ENCODE assay signal across 8 cellular contexts in genomic region chr19:44111910-44112463, GRCh38. TPM values are rescaled to one million over a fixed set of nuclear protein-coding genes. Genes with fewer than 3 reads are reported as not detected.
DNase-seq lines count a peak whose midpoint lies in the region; ATAC-seq and TF ChIP-seq lines count a peak whose summit lies in the region.

No MANE protein-coding gene starts in this region.

- H3K36me3 ChIP-seq in Caco-2 (ENCODE audit: control insufficient read depth, insufficient read depth, low read length), result peaks cover 3% of the 10 kb centered on the region; the same call in 1 of the 2 replicates
- H3K36me3 ChIP-seq in iPS DF 6.9 (ENCODE audit: control insufficient read depth, insufficient read depth, low read length), result peaks cover 8% of the 10 kb centered on the region; the same call in 1 of the 2 replicates

- no TSS peak for BruUV-seq in Caco-2 (replicated peaks; lab: Mats Ljungman, UMichigan)

- no peak overlapping the region for H3K27ac Mint-ChIP-seq in Caco-2 (ENCODE audit: unreplicated experiment)
- H3K27ac Mint-ChIP-seq in activated naive CD8-positive, alpha-beta T cell treated with anti-CD3 and anti-CD28 coated beads for 36 hours, result peak overlapping the region; percentile 50
- H3K27ac Mint-ChIP-seq in stimulated activated effector memory CD8-positive, alpha-beta T cell treated with anti-CD3 and anti-CD28 coated beads, Interleukin-12 subunit alpha, Interleukin-12 subunit beta, amount 100 ng/mL, for 72 hours, result no peak overlapping the region

- intact Hi-C loops in Caco-2 (cut with micrococcal nuclease; ENCODE audit: unreplicated experiment), result loop anchor here (10.0 kb wide), 1 partner anchor 287 kb away; the partner anchor contains the start of gene ZNF283

- CTCF ChIA-PET in Caco-2 (lab: Charles Lee), result no interaction called here

- peaks cover 14% of the 10 kb centered on the region for H3K9me3 Mint-ChIP-seq in Caco-2 (ENCODE audit: unreplicated experiment)
- H3K9me3 Mint-ChIP-seq in activated naive CD8-positive, alpha-beta T cell treated with anti-CD3 and anti-CD28 coated beads for 36 hours, result peaks cover 36% of the 10 kb centered on the region
- H3K9me3 Mint-ChIP-seq in stimulated activated effector memory CD8-positive, alpha-beta T cell treated with anti-CD3 and anti-CD28 coated beads, Interleukin-12 subunit alpha, Interleukin-12 subunit beta, amount 100 ng/mL, for 72 hours, result peaks cover 25% of the 10 kb centered on the region

- POLR2A ChIA-PET in Caco-2 (lab: Charles Lee), result no interaction called here

- peak; percentile 37 to 61 for DNase-seq in Caco-2
- DNase-seq in LHCN-M2 (ENCODE audit: low read depth), result peak; percentile 67
- DNase-seq in activated naive CD8-positive, alpha-beta T cell treated with anti-CD3 and anti-CD28 coated beads for 36 hours, result peak; percentile 18
- peak; percentile 80 for DNase-seq in iPS DF 6.9 (ENCODE audit: low read depth, low spot score)
- no peak for DNase-seq in stimulated activated effector memory CD8-positive, alpha-beta T cell treated with anti-CD3 and anti-CD28 coated beads, Interleukin-12 subunit alpha, Interleukin-12 subunit beta, amount 100 ng/mL, for 72 hours (ENCODE audit: low spot score in 2 of 2)
- no peak for DNase-seq in mesenteric fat pad (ENCODE audit: low spot score)
- DNase-seq in AML-193 (lab: John Stamatoyannopoulos, UW), result no peak
- DNase-seq in NCI-H2107 treated with DMSO at 0.1 percent for 48 hours (lab: John Stamatoyannopoulos, UW; ENCODE audit: unreplicated experiment), result no peak

- WGBS in iPS DF 6.9 (ENCODE audit: insufficient coverage, insufficient read length), result no CpG with 5 or more reads among the region's 17 CpGs

- H3K9me3 ChIP-seq in Caco-2 (no peaks in the 10 kb centered on the region), iPS DF 6.9 (ENCODE audit: control insufficient read depth, insufficient read depth, low read length) (peaks cover under 1% of the 10 kb centered on the region; the same call in 1 of the 2 replicates)

- no peak for ATAC-seq in stimulated activated effector memory CD8-positive, alpha-beta T cell treated with anti-CD3 and anti-CD28 coated beads, Interleukin-12 subunit alpha, Interleukin-12 subunit beta, amount 100 ng/mL, for 72 hours

- peaks cover 21% of the 10 kb centered on the region for H3K36me3 Mint-ChIP-seq in Caco-2 (ENCODE audit: insufficient read depth, unreplicated experiment)
- H3K36me3 Mint-ChIP-seq in activated naive CD8-positive, alpha-beta T cell treated with anti-CD3 and anti-CD28 coated beads for 36 hours, result peaks cover 47% of the 10 kb centered on the region
- peaks cover 25% of the 10 kb centered on the region for H3K36me3 Mint-ChIP-seq in stimulated activated effector memory CD8-positive, alpha-beta T cell treated with anti-CD3 and anti-CD28 coated beads, Interleukin-12 subunit alpha, Interleukin-12 subunit beta, amount 100 ng/mL, for 72 hours

- H3K4me3 ChIP-seq in Caco-2 (ENCODE audit: low read depth, low read length) (peak overlapping the region; percentile 64), iPS DF 6.9 (ENCODE audit: low read length) (peak overlapping the region; percentile 49; the same call in 1 of the 2 replicates)

- H3K4me1 ChIP-seq in Caco-2 (no peaks in the 10 kb centered on the region), iPS DF 6.9 (ENCODE audit: control insufficient read depth, insufficient read depth, low read length) (no peaks in the 10 kb centered on the region)

- peak overlapping the region; percentile 91 for H3K4me3 Mint-ChIP-seq in Caco-2 (ENCODE audit: unreplicated experiment)
- H3K4me3 Mint-ChIP-seq in activated naive CD8-positive, alpha-beta T cell treated with anti-CD3 and anti-CD28 coated beads for 36 hours, result peak overlapping the region; percentile 97
- H3K4me3 Mint-ChIP-seq in stimulated activated effector memory CD8-positive, alpha-beta T cell treated with anti-CD3 and anti-CD28 coated beads, Interleukin-12 subunit alpha, Interleukin-12 subunit beta, amount 100 ng/mL, for 72 hours, result peak overlapping the region; percentile 94

- no peak for TF ChIP-seq CTCF in Caco-2 (IDR thresholded peaks at IDR 0.05; ENCODE audit: insufficient read depth in 1 of 2, low read depth in 1 of 2, low read length in 1 of 2, severe bottlenecking in 1 of 2, unreplicated experiment in 1 of 2)

- H3K27me3 ChIP-seq in Caco-2 (replicated peaks; ENCODE audit: control insufficient read depth, insufficient read depth, low read length) (no peaks in the 10 kb centered on the region), iPS DF 6.9 (ENCODE audit: control insufficient read depth, insufficient read depth, low read length) (no peaks in the 10 kb centered on the region)

- no peaks in the 10 kb centered on the region for H3K27me3 Mint-ChIP-seq in Caco-2 (ENCODE audit: insufficient read depth, unreplicated experiment)
- no peaks in the 10 kb centered on the region for H3K27me3 Mint-ChIP-seq in activated naive CD8-positive, alpha-beta T cell treated with anti-CD3 and anti-CD28 coated beads for 36 hours

- peaks cover 7% of the 10 kb centered on the region for H3K4me1 Mint-ChIP-seq in Caco-2 (ENCODE audit: low read depth, unreplicated experiment)
- peaks cover 13% of the 10 kb centered on the region for H3K4me1 Mint-ChIP-seq in activated naive CD8-positive, alpha-beta T cell treated with anti-CD3 and anti-CD28 coated beads for 36 hours
- H3K4me1 Mint-ChIP-seq in stimulated activated effector memory CD8-positive, alpha-beta T cell treated with anti-CD3 and anti-CD28 coated beads, Interleukin-12 subunit alpha, Interleukin-12 subunit beta, amount 100 ng/mL, for 72 hours, result peaks cover 12% of the 10 kb centered on the region

- H3K27ac ChIP-seq in iPS DF 6.9 (ENCODE audit: low read length), result no peak overlapping the region

RNA-seq across cellular contexts. Expression of gene ZNF225, which starts 1.2 kb away (rescaled TPM):
- total RNA-seq in Caco-2 (2022), result 4.3 and 4.8 TPM in 2 replicates
- total RNA-seq in LHCN-M2 (2014; rRNA removed), result 3.6 and 3.7 TPM in 2 replicates
- polyA plus RNA-seq in LHCN-M2 (2012), result 1.5 TPM
- 1 to 10 TPM; 3.8 to 4.0 TPM for total RNA-seq in activated naive CD8-positive, alpha-beta T cell treated with anti-CD3 and anti-CD28 coated beads for 36 hours
- total RNA-seq in mesenteric fat pad, result 3.8 TPM

RNA-seq across cellular contexts. Expression of gene ZNF224, which starts 17.8 kb away (rescaled TPM):
- total RNA-seq in Caco-2 (2022) (24.7 and 25.9 TPM in 2 replicates), LHCN-M2 (2014; rRNA removed) (14.9 and 17.5 TPM in 2 replicates), mesenteric fat pad (14.8 TPM)
- 3.9 TPM for polyA plus RNA-seq in LHCN-M2 (2012)
- total RNA-seq in activated naive CD8-positive, alpha-beta T cell treated with anti-CD3 and anti-CD28 coated beads for 36 hours, result 10 to 100 TPM; 13.4 to 14.6 TPM

RNA-seq across cellular contexts. Expression of gene ZNF234, which starts 29.4 kb away (rescaled TPM):
- total RNA-seq in Caco-2 (2022) (9.4 and 13.3 TPM in 2 replicates), LHCN-M2 (2014; rRNA removed) (6.1 and 8.2 TPM in 2 replicates), mesenteric fat pad (7.3 TPM)
- polyA plus RNA-seq in LHCN-M2 (2012), result 2.5 TPM
- 1 to 10 TPM; 6.9 to 7.0 TPM for total RNA-seq in activated naive CD8-positive, alpha-beta T cell treated with anti-CD3 and anti-CD28 coated beads for 36 hours

RNA-seq across cellular contexts. Expression of gene ZNF284, which starts 40.0 kb away (rescaled TPM):
- 2.3 and 3.6 TPM in 2 replicates for total RNA-seq in Caco-2 (2022)
- total RNA-seq in LHCN-M2 (2014; rRNA removed), result 2.6 and 3.0 TPM in 2 replicates
- 0.64 TPM for polyA plus RNA-seq in LHCN-M2 (2012)
- 1 to 10 TPM; 1.6 to 1.7 TPM for total RNA-seq in activated naive CD8-positive, alpha-beta T cell treated with anti-CD3 and anti-CD28 coated beads for 36 hours
- total RNA-seq in mesenteric fat pad, result 1.9 TPM

RNA-seq across cellular contexts. Expression of gene ZNF226, which starts 52.9 kb away (rescaled TPM):
- total RNA-seq in Caco-2 (2022) (27.0 and 28.0 TPM in 2 replicates), LHCN-M2 (2014; rRNA removed) (22.4 and 24.7 TPM in 2 replicates), mesenteric fat pad (12.2 TPM)
- polyA plus RNA-seq in LHCN-M2 (2012), result 25.3 TPM
- 1 to 10 TPM; 6.5 to 7.4 TPM for total RNA-seq in activated naive CD8-positive, alpha-beta T cell treated with anti-CD3 and anti-CD28 coated beads for 36 hours

Comparison
In these comparisons a context has a peak if more than half of its experiments do, and no peak if none do; other contexts are left out.
1. DNase-seq: peak in Caco-2 (2 of 2), LHCN-M2 (single experiment), activated naive CD8-positive, alpha-beta T cell treated with anti-CD3 and anti-CD28 coated beads for 36 hours (single experiment) and iPS DF 6.9 (single experiment); none in stimulated activated effector memory CD8-positive, alpha-beta T cell treated with anti-CD3 and anti-CD28 coated beads, Interleukin-12 subunit alpha, Interleukin-12 subunit beta, amount 100 ng/mL, for 72 hours (0 of 2), mesenteric fat pad (single experiment), AML-193 (0 of 2) and NCI-H2107 treated with DMSO at 0.1 percent for 48 hours (single experiment).
2. Peak in every context shown above with its lines, with median percentiles within 50 percentile points of each other: H3K4me3 Mint-ChIP-seq.